In the genomic region with DNA sequence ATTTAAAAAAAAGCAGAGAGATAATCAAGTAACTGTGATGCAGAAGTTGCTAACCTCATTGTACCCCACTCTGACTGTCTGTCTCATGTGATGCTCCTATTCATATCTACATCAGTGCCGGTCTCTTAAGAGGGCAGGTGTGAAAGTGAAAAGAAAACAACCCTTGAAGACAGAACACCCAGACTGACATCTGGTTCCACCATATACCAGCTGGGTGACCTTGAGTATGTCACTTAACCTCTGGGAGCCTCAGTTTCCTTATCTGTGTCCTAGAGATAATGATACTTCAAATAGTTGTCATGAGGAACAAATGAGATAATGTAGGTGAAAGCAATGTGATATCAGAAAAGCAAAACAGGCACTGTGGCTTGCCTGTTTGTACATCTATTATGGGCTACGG, we compare ENCODE assay signal across 1 cellular context.
TF ChIP-seq lines count a peak whose summit lies in the region.

No MANE protein-coding gene starts in this region.

TF ChIP-seq in GM12878, 131 proteins besides CTCF, POLR2A, EP300 and RAD21 (continues in another document):
- TF ChIP-seq BHLHE40 (IDR thresholded peaks at IDR 0.05; ENCODE audit: borderline replicate concordance in 1 of 2, low read depth in 2 of 2, low read length in 1 of 2) (no peak), IKZF1 (conservative IDR thresholded peaks at IDR 0.05) (0 out of 2 replicates have a peak, but pooled peaks have one; percentile 11), TCF12 (IDR thresholded peaks at IDR 0.05; ENCODE audit: low read depth, low read length) (peak; percentile 58; the same call in 1 of the 2 replicates), MXI1 (IDR thresholded peaks at IDR 0.05; ENCODE audit: low read depth, low read length) (no peak), SUPT20H (IDR thresholded peaks at IDR 0.05; ENCODE audit: borderline replicate concordance, control insufficient read depth, low read depth, low read length) (no peak), CHD1 (IDR thresholded peaks at IDR 0.05; ENCODE audit: low read depth, low read length) (no peak), KLF5 (IDR thresholded peaks at IDR 0.05; ENCODE audit: partially characterized antibody) (no peak), RFX5 (IDR thresholded peaks at IDR 0.05; ENCODE audit: low read depth, low read length) (no peak), ZBTB4 (CRISPR knock-in tag; IDR thresholded peaks at IDR 0.05) (no peak), NRF1 (conservative IDR thresholded peaks at IDR 0.05; ENCODE audit: low read depth, low read length) (no peak), SIN3A (IDR thresholded peaks at IDR 0.05; ENCODE audit: low read depth, low read length) (no peak), USF1 (IDR thresholded peaks at IDR 0.05; ENCODE audit: borderline replicate concordance, extremely low read length, insufficient read depth, low read depth, low read length) (no peak), HDGF (IDR thresholded peaks at IDR 0.05) (no peak), ETV6 (conservative IDR thresholded peaks at IDR 0.05 in 1 of 2, IDR thresholded peaks at IDR 0.05 in 1 of 2; ENCODE audit: borderline replicate concordance in 1 of 2, low read depth in 1 of 2) (0 out of 4 replicates have a peak, but pooled peaks of 1 of the 2 experiments have one; percentile 26), POLR2AphosphoS5 (IDR thresholded peaks at IDR 0.05; ENCODE audit: low read length) (no peak), MTA3 (IDR thresholded peaks at IDR 0.05; ENCODE audit: borderline replicate concordance, low read length) (no peak), MTA2 (IDR thresholded peaks at IDR 0.05; ENCODE audit: low read depth) (peak; percentile 29; the same call in 1 of the 2 replicates), YY1 (IDR thresholded peaks at IDR 0.05; ENCODE audit: low read depth, low read length) (no peak), ZNF207 (IDR thresholded peaks at IDR 0.05; ENCODE audit: borderline replicate concordance) (no peak), ASH2L (IDR thresholded peaks at IDR 0.05; ENCODE audit: borderline replicate concordance, low read depth) (no peak), JUNB (IDR thresholded peaks at IDR 0.05) (no peak), CUX1 (IDR thresholded peaks at IDR 0.05; ENCODE audit: insufficient replicate concordance, low read depth, low read length) (no peak), POLR2AphosphoS2 (IDR thresholded peaks at IDR 0.05; ENCODE audit: low read depth, low read length) (no peak), GABPA (IDR thresholded peaks at IDR 0.05; ENCODE audit: low read depth) (no peak), MEF2B (IDR thresholded peaks at IDR 0.05; ENCODE audit: partially characterized antibody, poor library complexity, severe bottlenecking) (no peak), ATF7 (IDR thresholded peaks at IDR 0.05; ENCODE audit: low read depth) (peak; percentile 45; the same call in 1 of the 2 replicates), SREBF1 (IDR thresholded peaks at IDR 0.05; ENCODE audit: low read length) (no peak), KDM1A (IDR thresholded peaks at IDR 0.05; ENCODE audit: borderline replicate concordance) (no peak)
- TF ChIP-seq, protein P1, sequence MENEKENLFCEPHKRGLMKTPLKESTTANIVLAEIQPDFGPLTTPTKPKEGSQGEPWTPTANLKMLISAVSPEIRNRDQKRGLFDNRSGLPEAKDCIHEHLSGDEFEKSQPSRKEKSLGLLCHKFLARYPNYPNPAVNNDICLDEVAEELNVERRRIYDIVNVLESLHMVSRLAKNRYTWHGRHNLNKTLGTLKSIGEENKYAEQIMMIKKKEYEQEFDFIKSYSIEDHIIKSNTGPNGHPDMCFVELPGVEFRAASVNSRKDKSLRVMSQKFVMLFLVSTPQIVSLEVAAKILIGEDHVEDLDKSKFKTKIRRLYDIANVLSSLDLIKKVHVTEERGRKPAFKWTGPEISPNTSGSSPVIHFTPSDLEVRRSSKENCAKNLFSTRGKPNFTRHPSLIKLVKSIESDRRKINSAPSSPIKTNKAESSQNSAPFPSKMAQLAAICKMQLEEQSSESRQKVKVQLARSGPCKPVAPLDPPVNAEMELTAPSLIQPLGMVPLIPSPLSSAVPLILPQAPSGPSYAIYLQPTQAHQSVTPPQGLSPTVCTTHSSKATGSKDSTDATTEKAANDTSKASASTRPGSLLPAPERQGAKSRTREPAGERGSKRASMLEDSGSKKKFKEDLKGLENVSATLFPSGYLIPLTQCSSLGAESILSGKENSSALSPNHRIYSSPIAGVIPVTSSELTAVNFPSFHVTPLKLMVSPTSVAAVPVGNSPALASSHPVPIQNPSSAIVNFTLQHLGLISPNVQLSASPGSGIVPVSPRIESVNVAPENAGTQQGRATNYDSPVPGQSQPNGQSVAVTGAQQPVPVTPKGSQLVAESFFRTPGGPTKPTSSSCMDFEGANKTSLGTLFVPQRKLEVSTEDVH (IDR thresholded peaks at IDR 0.05; ENCODE audit: low read depth, partially characterized antibody) = no peak
- TF ChIP-seq, protein P2, sequence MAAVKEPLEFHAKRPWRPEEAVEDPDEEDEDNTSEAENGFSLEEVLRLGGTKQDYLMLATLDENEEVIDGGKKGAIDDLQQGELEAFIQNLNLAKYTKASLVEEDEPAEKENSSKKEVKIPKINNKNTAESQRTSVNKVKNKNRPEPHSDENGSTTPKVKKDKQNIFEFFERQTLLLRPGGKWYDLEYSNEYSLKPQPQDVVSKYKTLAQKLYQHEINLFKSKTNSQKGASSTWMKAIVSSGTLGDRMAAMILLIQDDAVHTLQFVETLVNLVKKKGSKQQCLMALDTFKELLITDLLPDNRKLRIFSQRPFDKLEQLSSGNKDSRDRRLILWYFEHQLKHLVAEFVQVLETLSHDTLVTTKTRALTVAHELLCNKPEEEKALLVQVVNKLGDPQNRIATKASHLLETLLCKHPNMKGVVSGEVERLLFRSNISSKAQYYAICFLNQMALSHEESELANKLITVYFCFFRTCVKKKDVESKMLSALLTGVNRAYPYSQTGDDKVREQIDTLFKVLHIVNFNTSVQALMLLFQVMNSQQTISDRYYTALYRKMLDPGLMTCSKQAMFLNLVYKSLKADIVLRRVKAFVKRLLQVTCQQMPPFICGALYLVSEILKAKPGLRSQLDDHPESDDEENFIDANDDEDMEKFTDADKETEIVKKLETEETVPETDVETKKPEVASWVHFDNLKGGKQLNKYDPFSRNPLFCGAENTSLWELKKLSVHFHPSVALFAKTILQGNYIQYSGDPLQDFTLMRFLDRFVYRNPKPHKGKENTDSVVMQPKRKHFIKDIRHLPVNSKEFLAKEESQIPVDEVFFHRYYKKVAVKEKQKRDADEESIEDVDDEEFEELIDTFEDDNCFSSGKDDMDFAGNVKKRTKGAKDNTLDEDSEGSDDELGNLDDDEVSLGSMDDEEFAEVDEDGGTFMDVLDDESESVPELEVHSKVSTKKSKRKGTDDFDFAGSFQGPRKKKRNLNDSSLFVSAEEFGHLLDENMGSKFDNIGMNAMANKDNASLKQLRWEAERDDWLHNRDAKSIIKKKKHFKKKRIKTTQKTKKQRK (IDR thresholded peaks at IDR 0.05; ENCODE audit: low read depth, low read length) = no peak
- TF ChIP-seq, protein P3, sequence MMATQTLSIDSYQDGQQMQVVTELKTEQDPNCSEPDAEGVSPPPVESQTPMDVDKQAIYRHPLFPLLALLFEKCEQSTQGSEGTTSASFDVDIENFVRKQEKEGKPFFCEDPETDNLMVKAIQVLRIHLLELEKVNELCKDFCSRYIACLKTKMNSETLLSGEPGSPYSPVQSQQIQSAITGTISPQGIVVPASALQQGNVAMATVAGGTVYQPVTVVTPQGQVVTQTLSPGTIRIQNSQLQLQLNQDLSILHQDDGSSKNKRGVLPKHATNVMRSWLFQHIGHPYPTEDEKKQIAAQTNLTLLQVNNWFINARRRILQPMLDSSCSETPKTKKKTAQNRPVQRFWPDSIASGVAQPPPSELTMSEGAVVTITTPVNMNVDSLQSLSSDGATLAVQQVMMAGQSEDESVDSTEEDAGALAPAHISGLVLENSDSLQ (IDR thresholded peaks at IDR 0.05) = peak; percentile 70
- TF ChIP-seq, protein P4, sequence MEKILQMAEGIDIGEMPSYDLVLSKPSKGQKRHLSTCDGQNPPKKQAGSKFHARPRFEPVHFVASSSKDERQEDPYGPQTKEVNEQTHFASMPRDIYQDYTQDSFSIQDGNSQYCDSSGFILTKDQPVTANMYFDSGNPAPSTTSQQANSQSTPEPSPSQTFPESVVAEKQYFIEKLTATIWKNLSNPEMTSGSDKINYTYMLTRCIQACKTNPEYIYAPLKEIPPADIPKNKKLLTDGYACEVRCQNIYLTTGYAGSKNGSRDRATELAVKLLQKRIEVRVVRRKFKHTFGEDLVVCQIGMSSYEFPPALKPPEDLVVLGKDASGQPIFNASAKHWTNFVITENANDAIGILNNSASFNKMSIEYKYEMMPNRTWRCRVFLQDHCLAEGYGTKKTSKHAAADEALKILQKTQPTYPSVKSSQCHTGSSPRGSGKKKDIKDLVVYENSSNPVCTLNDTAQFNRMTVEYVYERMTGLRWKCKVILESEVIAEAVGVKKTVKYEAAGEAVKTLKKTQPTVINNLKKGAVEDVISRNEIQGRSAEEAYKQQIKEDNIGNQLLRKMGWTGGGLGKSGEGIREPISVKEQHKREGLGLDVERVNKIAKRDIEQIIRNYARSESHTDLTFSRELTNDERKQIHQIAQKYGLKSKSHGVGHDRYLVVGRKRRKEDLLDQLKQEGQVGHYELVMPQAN (conservative IDR thresholded peaks at IDR 0.05) = no peak
- TF ChIP-seq, protein P5, sequence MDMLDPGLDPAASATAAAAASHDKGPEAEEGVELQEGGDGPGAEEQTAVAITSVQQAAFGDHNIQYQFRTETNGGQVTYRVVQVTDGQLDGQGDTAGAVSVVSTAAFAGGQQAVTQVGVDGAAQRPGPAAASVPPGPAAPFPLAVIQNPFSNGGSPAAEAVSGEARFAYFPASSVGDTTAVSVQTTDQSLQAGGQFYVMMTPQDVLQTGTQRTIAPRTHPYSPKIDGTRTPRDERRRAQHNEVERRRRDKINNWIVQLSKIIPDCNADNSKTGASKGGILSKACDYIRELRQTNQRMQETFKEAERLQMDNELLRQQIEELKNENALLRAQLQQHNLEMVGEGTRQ (IDR thresholded peaks at IDR 0.05; ENCODE audit: borderline replicate concordance, low read depth, low read length) = no peak
- TF ChIP-seq, protein P6, sequence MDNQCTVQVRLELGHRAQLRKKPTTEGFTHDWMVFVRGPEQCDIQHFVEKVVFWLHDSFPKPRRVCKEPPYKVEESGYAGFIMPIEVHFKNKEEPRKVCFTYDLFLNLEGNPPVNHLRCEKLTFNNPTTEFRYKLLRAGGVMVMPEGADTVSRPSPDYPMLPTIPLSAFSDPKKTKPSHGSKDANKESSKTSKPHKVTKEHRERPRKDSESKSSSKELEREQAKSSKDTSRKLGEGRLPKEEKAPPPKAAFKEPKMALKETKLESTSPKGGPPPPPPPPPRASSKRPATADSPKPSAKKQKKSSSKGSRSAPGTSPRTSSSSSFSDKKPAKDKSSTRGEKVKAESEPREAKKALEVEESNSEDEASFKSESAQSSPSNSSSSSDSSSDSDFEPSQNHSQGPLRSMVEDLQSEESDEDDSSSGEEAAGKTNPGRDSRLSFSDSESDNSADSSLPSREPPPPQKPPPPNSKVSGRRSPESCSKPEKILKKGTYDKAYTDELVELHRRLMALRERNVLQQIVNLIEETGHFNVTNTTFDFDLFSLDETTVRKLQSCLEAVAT (IDR thresholded peaks at IDR 0.05) = peak; percentile 28; the same call in 1 of the 2 replicates
